Comparison of ENCODE assay signal across 14 cellular contexts in genomic region chr20:8234580-8234979, GRCh38.
"Had no signal": no experiment of that assay in that cellular context is flagged by ENCODE, and none has a peak within 500 bp of the region (broad histone marks: within the 10 kb centered on the region; RNA-seq: fewer than 3 reads in every experiment).

No MANE protein-coding gene starts in this region.

- DNase-seq: activated CD4-positive, alpha-beta T cell treated with anti-CD3 and anti-CD28 coated beads for 48 hours; activated naive CD4-positive, alpha-beta T cell treated with Interleukin-2 at 50 U/mL for 16 hours; body of pancreas; dermis blood vessel endothelial cell; erythroblast; foreskin melanocyte; stimulated activated CD4-positive, alpha-beta T cell treated with anti-CD3 and anti-CD28 coated beads, Interleukin-2, amount 100 ng/mL, for 48 hours; stimulated activated naive CD4-positive, alpha-beta T cell treated with Interleukin-2 at 50 U/mL for 16 hours; T-helper 1 cell; WERI-Rb-1 had no signal

- H3K9me3 Mint-ChIP-seq: activated T-helper 1 cell treated with anti-CD3 and anti-CD28 coated beads, Interleukin-12 subunit alpha, Interleukin-12 subunit beta, Interleukin-2, Interleukin-4 antibody, amounts not matched to agents 30 ng/mL and 10 ng/mL and 1 ng/mL, durations not matched to agents 14 hours and 24 hours and 36 hours; type B pancreatic cell had no signal

- H3K9me3 ChIP-seq: body of pancreas, prostate gland, suprapubic skin had no signal

- H3K27me3 Mint-ChIP-seq: type B pancreatic cell had no signal

- ATAC-seq: body of pancreas had no signal

- H3K36me3 Mint-ChIP-seq: type B pancreatic cell had no signal

- H3K36me3 ChIP-seq: prostate gland, suprapubic skin, WERI-Rb-1 had no signal

- H3K4me3 ChIP-seq: body of pancreas, prostate gland, suprapubic skin had no signal

- H3K4me3 Mint-ChIP-seq: activated T-helper 1 cell treated with anti-CD3 and anti-CD28 coated beads, Interleukin-12 subunit alpha, Interleukin-12 subunit beta, Interleukin-2, Interleukin-4 antibody, amounts not matched to agents 30 ng/mL and 10 ng/mL and 1 ng/mL, durations not matched to agents 14 hours and 24 hours and 36 hours; type B pancreatic cell had no signal

- H3K27me3 ChIP-seq: body of pancreas, suprapubic skin had no signal

- H3K27ac Mint-ChIP-seq: activated T-helper 1 cell treated with anti-CD3 and anti-CD28 coated beads, Interleukin-12 subunit alpha, Interleukin-12 subunit beta, Interleukin-2, Interleukin-4 antibody, amounts not matched to agents 30 ng/mL and 10 ng/mL and 1 ng/mL, durations not matched to agents 14 hours and 24 hours and 36 hours; type B pancreatic cell had no signal

- H3K4me1 ChIP-seq: prostate gland, suprapubic skin had no signal

- H3K27ac ChIP-seq: body of pancreas, prostate gland, suprapubic skin, WERI-Rb-1 had no signal
